ENCODE assay signal across 16 cellular contexts in genomic region chr22:32950366-32950765, GRCh38.
DNase-seq lines count a peak whose midpoint lies in the region; ATAC-seq and TF ChIP-seq lines count a peak whose summit lies in the region.
"Had no signal": no experiment of that assay in that cellular context is flagged by ENCODE, and none has a peak within 500 bp of the region (broad histone marks: within the 10 kb centered on the region; RNA-seq: fewer than 3 reads in every experiment).

No MANE protein-coding gene starts in this region.

- H3K27me3 ChIP-seq in right atrium auricular region (no peaks in the 10 kb centered on the region), esophagus muscularis mucosa (no peaks in the 10 kb centered on the region), lower lobe of right lung (ENCODE audit: low read depth) (no peaks in the 10 kb centered on the region), upper lobe of right lung (no peaks in the 10 kb centered on the region)
- H3K27me3 ChIP-seq: neural progenitor cell had no signal

- H3K36me3 ChIP-seq in right atrium auricular region (no peaks in the 10 kb centered on the region), esophagus muscularis mucosa (no peaks in the 10 kb centered on the region), lower lobe of right lung (no peaks in the 10 kb centered on the region), upper lobe of right lung (no peaks in the 10 kb centered on the region)
- H3K36me3 ChIP-seq: neural progenitor cell had no signal

- 65% methylated on average over 5 of the region's 5 CpGs for WGBS in esophagus muscularis mucosa

- no peak for TF ChIP-seq POLR2A in esophagus muscularis mucosa (IDR thresholded peaks at IDR 0.05; ENCODE audit: low read depth)

- TF ChIP-seq EP300 in esophagus muscularis mucosa (IDR thresholded peaks at IDR 0.05): no peak

- TF ChIP-seq CTCF in right atrium auricular region (IDR thresholded peaks at IDR 0.05) (no peak), esophagus muscularis mucosa (IDR thresholded peaks at IDR 0.05) (no peak), lower lobe of right lung (IDR thresholded peaks at IDR 0.05) (no peak), upper lobe of right lung (IDR thresholded peaks at IDR 0.05) (no peak)

- H3K9me3 ChIP-seq in right atrium auricular region (no peaks in the 10 kb centered on the region), esophagus muscularis mucosa (no peaks in the 10 kb centered on the region), lower lobe of right lung (no peaks in the 10 kb centered on the region), upper lobe of right lung (no peaks in the 10 kb centered on the region)

- DNase-seq in Right ventricle myocardium inferior (ENCODE audit: missing footprints) (no peak), right atrium auricular region (ENCODE audit: low spot score) (no peak), esophagus muscularis mucosa (ENCODE audit: extremely low spot score) (peak; percentile 78), lower lobe of right lung (no peak), upper lobe of right lung (no peak), DMS79 treated with DMSO at 0.1 percent for 48 hours (lab: John Stamatoyannopoulos, UW) (no peak)
- DNase-seq in stimulated activated CD4-positive, alpha-beta T cell treated with anti-CD3 and anti-CD28 coated beads, Interleukin-4, amount 100 ng/mL, for 24 hours: no peak
- DNase-seq: activated B cell treated with CpG ODN at 0.5 μM for 24 hours; activated CD4-positive, alpha-beta memory T cell treated with anti-CD3 and anti-CD28 coated beads for 36 hours; activated gamma-delta T cell treated with Interleukin-2 at 50 U/mL for 16 hours; Calu3; EL; SHP77 had no signal

- H3K4me1 ChIP-seq in right atrium auricular region: peaks cover 0 to 37% of the 10 kb centered on the region in 2 donors
- H3K4me1 ChIP-seq in esophagus muscularis mucosa: peaks cover 29 to 36% (median 31%) of the 10 kb centered on the region in 4 donors
- peaks cover 35% of the 10 kb centered on the region for H3K4me1 ChIP-seq in lower lobe of right lung
- H3K4me1 ChIP-seq in upper lobe of right lung: peaks cover 32% of the 10 kb centered on the region

- H3K4me3 ChIP-seq in right atrium auricular region (no peak overlapping the region), esophagus muscularis mucosa (no peak overlapping the region), lower lobe of right lung (no peak overlapping the region), upper lobe of right lung (no peak overlapping the region)
- H3K4me3 ChIP-seq: coronary artery, neural progenitor cell had no signal

- peak; percentile 27 for ATAC-seq in Right ventricle myocardium inferior
- no peak for ATAC-seq in lower lobe of right lung
- ATAC-seq in upper lobe of right lung: no peak
- no peak for ATAC-seq in GM21367 (IDR thresholded peaks at IDR 0.05; ENCODE audit: unreplicated experiment)

- H3K27ac ChIP-seq in right atrium auricular region (peak overlapping the region in 1 of 2 donors; percentile 15), esophagus muscularis mucosa (replicated peaks in 1 of 4) (no peak overlapping the region), lower lobe of right lung (peak overlapping the region; percentile 59), upper lobe of right lung (peak overlapping the region; percentile 51)
- H3K27ac ChIP-seq: coronary artery, neural progenitor cell had no signal

- intact Hi-C loops in Right ventricle myocardium inferior (cut with DNase I) (no loop called here), esophagus muscularis mucosa (cut with DNase I) (no loop called here), lower lobe of right lung (cut with DNase I) (no loop called here), upper lobe of right lung (cut with DNase I) (no loop called here)

Comparison
In these comparisons a context has a peak if more than half of its experiments do, and no peak if none do; other contexts are left out.
1. H3K27ac ChIP-seq: peak in lower lobe of right lung (single experiment) and upper lobe of right lung (single experiment); none in esophagus muscularis mucosa (0 of 4).